In genomic region chr5:95162231-95162992, GRCh38 we compare ENCODE assay signal across 15 cellular contexts.
A peak's percentile ranks its signal among the peaks of the same experiment; 100 is the strongest.
DNase-seq lines count a peak whose midpoint lies in the region; ATAC-seq and TF ChIP-seq lines count a peak whose summit lies in the region.
"Had no signal": no experiment of that assay in that cellular context is flagged by ENCODE, and none has a peak within 500 bp of the region (broad histone marks: within the 10 kb centered on the region; RNA-seq: fewer than 3 reads in every experiment).

No MANE protein-coding gene starts in this region.

- CTCF ChIA-PET in A673 (lab: Charles Lee) = no interaction called here

- H3K9me3 Mint-ChIP-seq in nephron progenitor cell (peaks cover 4% of the 10 kb centered on the region), chondrocyte (ENCODE audit: low read depth) (peaks cover 3% of the 10 kb centered on the region)

- H3K27me3 Mint-ChIP-seq in nephron progenitor cell (ENCODE audit: low read depth, poor library complexity) (peaks cover 3% of the 10 kb centered on the region), chondrocyte (ENCODE audit: low read depth) (peaks cover 13% of the 10 kb centered on the region)
- H3K27me3 Mint-ChIP-seq: stimulated activated memory B cell treated with anti-CD40 and anti-IgM and Interleukin-4, amounts not matched to agents 10 μg/mL and 1 μg/mL and 100 μg/mL, for 72 hours had no signal

- H3K4me3 ChIP-seq in A673 (ENCODE audit: low read depth, low read length, poor library complexity, severe bottlenecking) = no peak overlapping the region
- H3K4me3 ChIP-seq: gastroesophageal sphincter had no signal

- peak; percentile 61 for ATAC-seq in GM18907 (IDR thresholded peaks at IDR 0.05; ENCODE audit: unreplicated experiment)
- ATAC-seq in HG02938 (IDR thresholded peaks at IDR 0.05; ENCODE audit: unreplicated experiment) = no peak
- ATAC-seq: gastroesophageal sphincter; right cardiac atrium; Right ventricle myocardium inferior; stimulated activated memory B cell treated with anti-CD40 and anti-IgM and Interleukin-4, amounts not matched to agents 10 μg/mL and 1 μg/mL and 100 μg/mL, for 72 hours had no signal

- no peaks in the 10 kb centered on the region for H3K27me3 ChIP-seq in A673 (replicated peaks; ENCODE audit: insufficient read depth, low read depth, low read length, poor library complexity)
- H3K27me3 ChIP-seq: gastroesophageal sphincter had no signal

- H3K4me1 Mint-ChIP-seq in nephron progenitor cell (no peaks in the 10 kb centered on the region), chondrocyte (ENCODE audit: low read depth) (peaks cover 3% of the 10 kb centered on the region)
- H3K4me1 Mint-ChIP-seq: stimulated activated memory B cell treated with anti-CD40 and anti-IgM and Interleukin-4, amounts not matched to agents 10 μg/mL and 1 μg/mL and 100 μg/mL, for 72 hours had no signal

- no TSS peak for BruUV-seq in A673 (replicated peaks; lab: Mats Ljungman, UMichigan)

- no peak overlapping the region for H3K27ac Mint-ChIP-seq in nephron progenitor cell
- no peak overlapping the region for H3K27ac Mint-ChIP-seq in chondrocyte (ENCODE audit: unreplicated experiment)
- H3K27ac Mint-ChIP-seq: stimulated activated memory B cell treated with anti-CD40 and anti-IgM and Interleukin-4, amounts not matched to agents 10 μg/mL and 1 μg/mL and 100 μg/mL, for 72 hours had no signal

- no peaks in the 10 kb centered on the region for H3K36me3 ChIP-seq in A673 (ENCODE audit: insufficient read depth, low read length, poor library complexity, severe bottlenecking)
- H3K36me3 ChIP-seq: gastroesophageal sphincter had no signal

- DNase-seq in A673 (ENCODE audit: low spot score) = peak; percentile 14
- peak; percentile 26 for DNase-seq in NCI-H2029 treated with DMSO at 0.1 percent for 48 hours (lab: John Stamatoyannopoulos, UW)
- peak; percentile 7 for DNase-seq in UCSD-AML1 (lab: John Stamatoyannopoulos, UW; ENCODE audit: unreplicated experiment)
- DNase-seq in nephron progenitor cell = no peak
- no peak for DNase-seq in HK-2 (ENCODE audit: unreplicated experiment)
- no peak for DNase-seq in chondrocyte (ENCODE audit: low spot score)
- DNase-seq: activated naive CD4-positive, alpha-beta T cell treated with anti-CD3 and anti-CD28 coated beads, Interleukin-2, amount 50 U/mL, for 16 hours; NCI-H2227 treated with DMSO at 0.1 percent for 48 hours; right cardiac atrium; stimulated activated CD4-positive, alpha-beta T cell treated with anti-CD3 and anti-CD28 coated beads, Interleukin-4, amount 100 ng/mL, for 1 hour had no signal

- POLR2A ChIA-PET in A673 (lab: Charles Lee; ENCODE audit: low non-redundant PET) = no interaction called here

- H3K9me3 ChIP-seq in A673 (ENCODE audit: low read depth, low read length, poor library complexity, severe bottlenecking) = no peaks in the 10 kb centered on the region
- H3K9me3 ChIP-seq: gastroesophageal sphincter had no signal

- TF ChIP-seq CTCF in A673 (conservative IDR thresholded peaks at IDR 0.05; ENCODE audit: low read depth, low read length) (no peak), nephron progenitor cell (IDR thresholded peaks at IDR 0.05) (no peak), chondrocyte (IDR thresholded peaks at IDR 0.05) (no peak)

- peaks cover 18% of the 10 kb centered on the region for H3K4me1 ChIP-seq in A673 (ENCODE audit: insufficient read depth, low read length, poor library complexity, severe bottlenecking)
- H3K4me1 ChIP-seq: gastroesophageal sphincter had no signal

- H3K36me3 Mint-ChIP-seq in nephron progenitor cell (ENCODE audit: low read depth) (no peaks in the 10 kb centered on the region), chondrocyte (ENCODE audit: low read depth) (no peaks in the 10 kb centered on the region)
- H3K36me3 Mint-ChIP-seq: stimulated activated memory B cell treated with anti-CD40 and anti-IgM and Interleukin-4, amounts not matched to agents 10 μg/mL and 1 μg/mL and 100 μg/mL, for 72 hours had no signal

- intact Hi-C loops in A673 (cut with micrococcal nuclease; ENCODE audit: unreplicated experiment) = no loop called here

- H3K27ac ChIP-seq in A673 (ENCODE audit: low read depth, low read length, poor library complexity, severe bottlenecking) = no peak overlapping the region
- H3K27ac ChIP-seq: gastroesophageal sphincter had no signal

- no peak overlapping the region for H3K4me3 Mint-ChIP-seq in nephron progenitor cell
- no peak overlapping the region for H3K4me3 Mint-ChIP-seq in chondrocyte (ENCODE audit: unreplicated experiment)
- H3K4me3 Mint-ChIP-seq: stimulated activated memory B cell treated with anti-CD40 and anti-IgM and Interleukin-4, amounts not matched to agents 10 μg/mL and 1 μg/mL and 100 μg/mL, for 72 hours had no signal

Comparison
In these comparisons a context has a peak if more than half of its experiments do, and no peak if none do; other contexts are left out.
1. DNase-seq: peak in A673 (single experiment), NCI-H2029 treated with DMSO at 0.1 percent for 48 hours (single experiment) and UCSD-AML1 (single experiment); none in nephron progenitor cell (single experiment), HK-2 (single experiment) and chondrocyte (single experiment).